3 cellular contexts compared by ENCODE assay signal in the genomic region with DNA sequence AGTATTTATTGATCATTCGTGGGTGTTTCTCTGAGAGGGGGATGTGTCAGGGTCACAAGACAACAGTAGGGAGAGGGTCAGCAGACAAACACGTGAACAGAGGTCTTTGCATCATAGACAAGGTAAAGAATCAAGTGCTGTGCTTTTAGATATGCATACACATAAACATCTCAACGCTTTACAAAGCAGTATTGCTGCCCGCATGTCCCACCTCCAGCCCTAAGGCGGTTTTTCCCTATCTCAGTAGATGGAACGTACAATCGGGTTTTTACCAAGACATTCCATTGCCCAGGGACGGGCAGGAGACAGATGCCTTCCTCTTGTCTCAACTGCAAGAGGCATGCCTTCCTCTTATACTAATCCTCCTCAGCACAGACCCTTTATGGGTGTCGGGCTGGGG. TPM values are rescaled to one million over a fixed set of nuclear protein-coding genes. Genes with fewer than 3 reads are reported as not detected.
DNase-seq lines count a peak whose midpoint lies in the region; ATAC-seq and TF ChIP-seq lines count a peak whose summit lies in the region.
"Not testable (repeated sequence)": the region's sequence is repeated elsewhere in the genome, so short reads cannot be mapped to it uniquely, and the experiment has no call there.

No MANE protein-coding gene starts in this region.

- not testable (repeated sequence) for H4K91ac ChIP-seq in trophoblast cell (ENCODE audit: low read depth, low read length)

- H4K20me1 ChIP-seq in GM23338 (replicated peaks; ENCODE audit: insufficient read depth), result not testable (repeated sequence)

- H4K12ac ChIP-seq in trophoblast cell (ENCODE audit: low read depth, low read length), result not testable (repeated sequence)

- not testable (repeated sequence) for DNase-seq in GM23338 (ENCODE audit: low spot score)
- DNase-seq in NCI-H82 (lab: John Stamatoyannopoulos, UW), result peak; percentile 19
- peak; percentile 63 to 67 for DNase-seq in trophoblast cell

- H3K36me3 Mint-ChIP-seq in GM23338 (ENCODE audit: low read depth), result not testable (repeated sequence)

- not testable (repeated sequence) for H3K14ac ChIP-seq in trophoblast cell (ENCODE audit: low read length)

- not testable (repeated sequence) for H3K79me1 ChIP-seq in trophoblast cell (ENCODE audit: low read length)

- H3K4me3 Mint-ChIP-seq in GM23338, result not testable (repeated sequence)

- not testable (repeated sequence) for H3K4me1 ChIP-seq in GM23338 (ENCODE audit: insufficient read depth); trophoblast cell (ENCODE audit: control insufficient read depth in 1 of 2, insufficient read depth in 2 of 2, low read length in 2 of 2)

- H3K4me1 Mint-ChIP-seq in GM23338, result not testable (repeated sequence)

- ATAC-seq in GM23338, result not testable (repeated sequence)

- H3K4me3 ChIP-seq in GM23338; trophoblast cell (ENCODE audit: low read depth, low read length): not testable (repeated sequence)

- not testable (repeated sequence) for TF ChIP-seq CTCF in GM23338 (conservative IDR thresholded peaks at IDR 0.05; ENCODE audit: low read depth in 2 of 2)

- 0 out of 2 replicates have a peak overlapping the region, but pooled peaks have one; percentile 52 for H2AFZ ChIP-seq in GM23338
- not testable (repeated sequence) for H2AFZ ChIP-seq in trophoblast cell (ENCODE audit: insufficient read depth, low read length, poor library complexity)

- not testable (repeated sequence) for H3K27ac ChIP-seq in GM23338 (ENCODE audit: low read depth); trophoblast cell (ENCODE audit: low read depth, low read length)

- H3F3A ChIP-seq in GM23338 (replicated peaks; ENCODE audit: low read depth), result not testable (repeated sequence)

- H3K18ac ChIP-seq in trophoblast cell (ENCODE audit: low read length), result not testable (repeated sequence)

- H3K9me2 ChIP-seq in GM23338 (ENCODE audit: insufficient read depth), result not testable (repeated sequence)

- WGBS in trophoblast cell (ENCODE audit: extremely low coverage, insufficient coverage, insufficient read length), result no CpG with 5 or more reads among the region's 9 CpGs

- H3K27ac Mint-ChIP-seq in GM23338, result not testable (repeated sequence)

- not testable (repeated sequence) for H2AK5ac ChIP-seq in trophoblast cell (ENCODE audit: low read length)

- H3K23ac ChIP-seq in trophoblast cell (ENCODE audit: low read length), result not testable (repeated sequence)

- not testable (repeated sequence) for H2BK5ac ChIP-seq in trophoblast cell (ENCODE audit: low read depth, low read length, poor library complexity)

- not testable (repeated sequence) for H3K4me2 ChIP-seq in GM23338; trophoblast cell (ENCODE audit: low read length)

- not testable (repeated sequence) for H3K36me3 ChIP-seq in GM23338 (ENCODE audit: insufficient read depth); trophoblast cell (ENCODE audit: control insufficient read depth in 1 of 2, insufficient read depth in 2 of 2, low read length in 2 of 2)

- not testable (repeated sequence) for H3K27me3 Mint-ChIP-seq in GM23338 (ENCODE audit: insufficient read depth, low read depth, poor library complexity)

- not testable (repeated sequence) for H3K9ac ChIP-seq in trophoblast cell (ENCODE audit: low read length)

- H3K9me3 Mint-ChIP-seq in GM23338, result not testable (repeated sequence)

- not testable (repeated sequence) for H3K4ac ChIP-seq in trophoblast cell (ENCODE audit: low read depth, low read length)

- not testable (repeated sequence) for H3K79me2 ChIP-seq in GM23338 (replicated peaks; ENCODE audit: insufficient read depth); trophoblast cell (ENCODE audit: control insufficient read depth, insufficient read depth, low read length, poor library complexity)

- H3K27me3 ChIP-seq in GM23338 (ENCODE audit: insufficient read depth); trophoblast cell (ENCODE audit: insufficient read depth, low read length): not testable (repeated sequence)

- H4K8ac ChIP-seq in trophoblast cell (ENCODE audit: low read depth, low read length), result not testable (repeated sequence)

- not testable (repeated sequence) for H2BK12ac ChIP-seq in trophoblast cell (ENCODE audit: low read length)

- H3K9me3 ChIP-seq in trophoblast cell (ENCODE audit: insufficient read depth, low read depth, low read length), result not testable (repeated sequence)

- H2BK120ac ChIP-seq in trophoblast cell (ENCODE audit: insufficient read depth, low read length, poor library complexity), result not testable (repeated sequence)

RNA-seq across cellular contexts. Expression of gene TAF4B, which starts 24.2 kb away (rescaled TPM):
- 15.2 and 27.3 TPM in 2 replicates for total RNA-seq in GM23338 (2014; rRNA removed; shearing (Covaris generic))
- 8.1 and 9.4 TPM in 2 replicates for polyA plus RNA-seq in GM23338 (2016; fragmentation: Nextera tagmentation; extraction: Ambion mirVana)
- polyA plus RNA-seq in trophoblast cell (2013), result 9.3 and 9.5 TPM in 2 replicates
